In genomic region chr18:23133860-23134779, GRCh38 we compare ENCODE assay signal across 8 cellular contexts. TPM values are rescaled to one million over a fixed set of nuclear protein-coding genes. Genes with fewer than 3 reads are reported as not detected.
DNase-seq lines count a peak whose midpoint lies in the region; ATAC-seq and TF ChIP-seq lines count a peak whose summit lies in the region.

No MANE protein-coding gene starts in this region.

- H3K36me3 Mint-ChIP-seq in natural killer cell = no peaks in the 10 kb centered on the region

- H3K4me3 Mint-ChIP-seq in natural killer cell = peak overlapping the region; percentile 87

- peaks cover 31 to 37% of the 10 kb centered on the region in 2 donors for H3K27me3 Mint-ChIP-seq in natural killer cell (ENCODE audit: low read depth in 2 of 2)

- H3K9me3 ChIP-seq in SK-N-MC (ENCODE audit: low read depth, low read length) = no peaks in the 10 kb centered on the region

- H3K4me3 ChIP-seq in LNCaP clone FGC (ENCODE audit: low read depth, low read length) = peak overlapping the region; percentile 64
- peak overlapping the region; percentile 90 for H3K4me3 ChIP-seq in SK-N-MC
- peak overlapping the region; percentile 94 for H3K4me3 ChIP-seq in coronary artery

- no peak overlapping the region for H3K9ac ChIP-seq in SK-N-MC (ENCODE audit: insufficient read length)

- H3K27ac Mint-ChIP-seq in natural killer cell = peak overlapping the region in 1 of 2 donors; percentile 34

- H3K9me3 Mint-ChIP-seq in natural killer cell = no peaks in the 10 kb centered on the region

- H3K4me1 Mint-ChIP-seq in natural killer cell = peaks cover 12 to 15% of the 10 kb centered on the region in 2 donors

- peak; percentile 73 for DNase-seq in D341Med (ENCODE audit: low spot score)
- peak; percentile 90 for DNase-seq in GM20000 (ENCODE audit: low spot score)
- peak; percentile 79 for DNase-seq in LNCaP clone FGC (ENCODE audit: low read depth)
- DNase-seq in SK-N-MC (ENCODE audit: low read depth, low spot score) = no peak
- no peak for DNase-seq in coronary artery (ENCODE audit: low spot score)
- DNase-seq in natural killer cell = no peak
- no peak for DNase-seq in omental fat pad (ENCODE audit: low spot score)
- no peak for DNase-seq in mesenteric fat pad (ENCODE audit: low spot score)

- intact Hi-C loops in natural killer cell (cut with micrococcal nuclease) = loop anchor here (5.0 kb wide), 4 partner anchors 98 to 243 kb away; no protein-coding TSS in a partner anchor

- no peaks in the 10 kb centered on the region for H3K36me3 ChIP-seq in SK-N-MC (ENCODE audit: insufficient read depth, low read length)

- TF ChIP-seq CTCF in GM20000 (IDR thresholded peaks at IDR 0.05; ENCODE audit: extremely low read depth, missing control alignments) = no peak
- no peak for TF ChIP-seq CTCF in LNCaP clone FGC (IDR thresholded peaks at IDR 0.05; ENCODE audit: control insufficient read depth, extremely low read depth, insufficient read depth)
- no peak for TF ChIP-seq CTCF in coronary artery (IDR thresholded peaks at IDR 0.05)
- TF ChIP-seq CTCF in natural killer cell (IDR thresholded peaks at IDR 0.05) = no peak
- TF ChIP-seq CTCF in omental fat pad (IDR thresholded peaks at IDR 0.05) = no peak

- ATAC-seq in natural killer cell (no peak), omental fat pad (ENCODE audit: low FRiP score) (no peak)

- H3K27ac ChIP-seq in SK-N-MC = no peak overlapping the region
- peak overlapping the region in 1 of 2 donors; percentile 96 for H3K27ac ChIP-seq in coronary artery

RNA-seq across cellular contexts. Expression of gene CABLES1, which starts 1.2 kb away (rescaled TPM):
- total RNA-seq in natural killer cell (1 to 10 TPM; 1.3 to 2.2 (median 1.8) TPM), omental fat pad (10 to 100 TPM; 24.4 to 95.9 (median 30.4) TPM), mesenteric fat pad (57.0 TPM)

Comparison
In these comparisons a context has a peak if more than half of its experiments do, and no peak if none do; other contexts are left out.
1. DNase-seq: peak in D341Med (single experiment), GM20000 (single experiment) and LNCaP clone FGC (single experiment); none in SK-N-MC (single experiment), coronary artery (single experiment), natural killer cell (single experiment), omental fat pad (single experiment) and mesenteric fat pad (single experiment).
2. RNA of gene CABLES1, which starts 1.2 kb away (total RNA-seq): 57.0 TPM in mesenteric fat pad (single experiment) and 24.4 to 95.9 TPM in omental fat pad; 1.3 to 2.2 TPM in natural killer cell; every median in the first group is over 4 times any median in the second.
3. Peak in every context shown above with its lines, with median percentiles within 50 percentile points of each other: H3K4me3 ChIP-seq.